In the genomic region with DNA sequence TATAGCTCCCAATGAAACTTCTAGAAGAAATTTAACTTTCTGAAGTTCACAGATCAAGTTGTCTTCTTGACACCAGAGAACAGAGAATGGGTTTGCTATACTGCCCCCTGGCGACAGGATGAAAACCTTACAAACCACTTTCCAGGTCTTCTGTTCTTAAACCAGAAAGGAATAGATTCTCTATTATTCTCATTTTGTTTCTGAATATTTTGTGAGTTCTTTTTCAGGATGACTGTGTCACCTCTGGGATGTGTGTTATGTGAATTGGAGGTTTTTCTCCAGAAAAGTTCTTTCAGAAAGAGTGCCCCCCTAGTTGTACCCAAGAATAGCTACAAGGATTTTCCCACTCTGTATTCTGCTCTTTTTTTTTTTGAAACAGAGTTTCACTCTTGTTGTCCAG, we compare ENCODE assay signal across 8 cellular contexts. TPM values are rescaled to one million over a fixed set of nuclear protein-coding genes. Genes with fewer than 3 reads are reported as not detected.
DNase-seq lines count a peak whose midpoint lies in the region; TF ChIP-seq lines count a peak whose summit lies in the region.

No MANE protein-coding gene starts in this region.

- no peaks in the 10 kb centered on the region for H4K20me1 ChIP-seq in OCI-LY3 (ENCODE audit: insufficient read depth, low read length)
- H4K20me1 ChIP-seq in hepatocyte (ENCODE audit: insufficient read depth, poor library complexity, severe bottlenecking), result no peaks in the 10 kb centered on the region

- H3K36me3 ChIP-seq in OCI-LY3 (replicated peaks; ENCODE audit: low read depth, low read length) (peaks cover 6% of the 10 kb centered on the region), hepatocyte (replicated peaks; ENCODE audit: insufficient read depth, low read depth) (no peaks in the 10 kb centered on the region)

- H3K9me3 ChIP-seq in OCI-LY3 (ENCODE audit: insufficient read depth, low read length), result no peaks in the 10 kb centered on the region
- no peaks in the 10 kb centered on the region for H3K9me3 ChIP-seq in hepatocyte (ENCODE audit: low read depth)

- no peak overlapping the region for H3K9ac ChIP-seq in OCI-LY3 (ENCODE audit: low read length)

- intact Hi-C loops in activated naive CD4-positive, alpha-beta T cell treated with anti-CD3 and anti-CD28 coated beads for 36 hours (cut with micrococcal nuclease), result no loop called here

- H3K4me3 ChIP-seq in OCI-LY3 (ENCODE audit: low read length) (no peak overlapping the region), hepatocyte (no peak overlapping the region)

- H3K4me2 ChIP-seq in OCI-LY3 (ENCODE audit: low read length) (no peak overlapping the region), hepatocyte (no peak overlapping the region)

- peaks cover 20% of the 10 kb centered on the region for H3K36me3 Mint-ChIP-seq in activated naive CD4-positive, alpha-beta T cell treated with anti-CD3 and anti-CD28 coated beads for 36 hours (ENCODE audit: low read depth)

- H2AFZ ChIP-seq in OCI-LY3 (ENCODE audit: low read depth, low read length), result no peak overlapping the region
- no peak overlapping the region for H2AFZ ChIP-seq in hepatocyte

- H3K27me3 Mint-ChIP-seq in activated naive CD4-positive, alpha-beta T cell treated with anti-CD3 and anti-CD28 coated beads for 36 hours (ENCODE audit: low read depth), result no peaks in the 10 kb centered on the region

- H3K27me3 ChIP-seq in OCI-LY3 (ENCODE audit: low read depth, low read length) (no peaks in the 10 kb centered on the region), hepatocyte (no peaks in the 10 kb centered on the region)

- H3K27ac Mint-ChIP-seq in activated naive CD4-positive, alpha-beta T cell treated with anti-CD3 and anti-CD28 coated beads for 36 hours, result no peak overlapping the region

- peak; percentile 97 for TF ChIP-seq CTCF in 22Rv1 (IDR thresholded peaks at IDR 0.05)
- TF ChIP-seq CTCF in GM10266 (IDR thresholded peaks at IDR 0.05; ENCODE audit: control insufficient read depth, insufficient read depth, low read depth, missing control alignments), result peak; percentile 52
- peak; percentile 75 for TF ChIP-seq CTCF in OCI-LY3 (IDR thresholded peaks at IDR 0.05; ENCODE audit: low read depth, low read length)
- peak; percentile 66 for TF ChIP-seq CTCF in hepatocyte (IDR thresholded peaks at IDR 0.05; ENCODE audit: poor library complexity)

- CTCF ChIA-PET in activated naive CD4-positive, alpha-beta T cell treated with anti-CD3 and anti-CD28 coated beads for 36 hours (lab: Charles Lee), result interaction anchor here (0.6 to 2.2 kb wide), 15 partner anchors 10 to 192 kb away, joined by 3 to 11 read pairs (median 4); no protein-coding TSS in a partner anchor

- H3K9me3 Mint-ChIP-seq in activated naive CD4-positive, alpha-beta T cell treated with anti-CD3 and anti-CD28 coated beads for 36 hours, result peaks cover 7% of the 10 kb centered on the region

- DNase-seq in GM10266 (ENCODE audit: extremely low spot score) (peak; percentile 72), hepatocyte (ENCODE audit: low spot score) (peak; percentile 64), NCI-H446 treated with DMSO at 0.1 percent for 48 hours (lab: John Stamatoyannopoulos, UW) (no peak), DMS153 (lab: John Stamatoyannopoulos, UW) (no peak)
- peak; percentile 74 for DNase-seq in activated naive CD4-positive, alpha-beta T cell treated with anti-CD3 and anti-CD28 coated beads for 36 hours
- peak; percentile 54 to 62 for DNase-seq in stimulated activated CD4-positive, alpha-beta T cell treated with anti-CD3 and anti-CD28 coated beads, Interleukin-2, amount 100 ng/mL, for 48 hours

- no peak overlapping the region for H3K4me3 Mint-ChIP-seq in activated naive CD4-positive, alpha-beta T cell treated with anti-CD3 and anti-CD28 coated beads for 36 hours

- H3K9me2 ChIP-seq in hepatocyte (replicated peaks; ENCODE audit: insufficient read depth), result no peaks in the 10 kb centered on the region

- WGBS in hepatocyte (ENCODE audit: low lambda C conversion rate, missing lambda C conversion rate), result 7% methylated on average over 1 of the region's 1 CpG

- peaks cover 1% of the 10 kb centered on the region for H3K4me1 Mint-ChIP-seq in activated naive CD4-positive, alpha-beta T cell treated with anti-CD3 and anti-CD28 coated beads for 36 hours (ENCODE audit: low read depth)

- no peaks in the 10 kb centered on the region for H3K4me1 ChIP-seq in OCI-LY3 (ENCODE audit: low read length)
- H3K4me1 ChIP-seq in hepatocyte (ENCODE audit: insufficient read depth), result no peaks in the 10 kb centered on the region

- H3K27ac ChIP-seq in 22Rv1 (no peak overlapping the region), OCI-LY3 (ENCODE audit: low read length) (no peak overlapping the region), hepatocyte (no peak overlapping the region)

- H3K79me2 ChIP-seq in OCI-LY3 (ENCODE audit: low read length) (no peaks in the 10 kb centered on the region), hepatocyte (peaks cover 4% of the 10 kb centered on the region)

RNA-seq across cellular contexts. Expression of gene IFT22, which starts 6.3 kb away (rescaled TPM):
- total RNA-seq in activated naive CD4-positive, alpha-beta T cell treated with anti-CD3 and anti-CD28 coated beads for 36 hours, result 1 to 10 TPM; 5.4 to 6.8 TPM
- 24.2 and 30.5 TPM in 2 replicates for total RNA-seq in hepatocyte
- 29.8 and 42.2 TPM in 2 replicates for polyA plus RNA-seq in hepatocyte

RNA-seq across cellular contexts. Expression of gene COL26A1, which starts 47.3 kb away (rescaled TPM):
- total RNA-seq in activated naive CD4-positive, alpha-beta T cell treated with anti-CD3 and anti-CD28 coated beads for 36 hours, result not detected
- 9.4 and 11.6 TPM in 2 replicates for total RNA-seq in hepatocyte
- polyA plus RNA-seq in hepatocyte, result 10.8 and 19.1 TPM in 2 replicates

Comparison
In these comparisons a context has a peak if more than half of its experiments do, and no peak if none do; other contexts are left out.
1. DNase-seq: peak in GM10266 (single experiment), activated naive CD4-positive, alpha-beta T cell treated with anti-CD3 and anti-CD28 coated beads for 36 hours (single experiment), hepatocyte (single experiment) and stimulated activated CD4-positive, alpha-beta T cell treated with anti-CD3 and anti-CD28 coated beads, Interleukin-2, amount 100 ng/mL, for 48 hours (2 of 2); none in NCI-H446 treated with DMSO at 0.1 percent for 48 hours (single experiment) and DMS153 (single experiment).
2. Peak in every context shown above with its lines, with median percentiles within 50 percentile points of each other: CTCF ChIP-seq.